ENCODE assay signal across 8 cellular contexts in genomic region chr9:20382460-20383071, GRCh38.
A peak's percentile ranks its signal among the peaks of the same experiment; 100 is the strongest.
DNase-seq lines count a peak whose midpoint lies in the region; ATAC-seq lines count a peak whose summit lies in the region.
"Had no signal": no experiment of that assay in that cellular context is flagged by ENCODE, and none has a peak within 500 bp of the region (broad histone marks: within the 10 kb centered on the region; RNA-seq: fewer than 3 reads in every experiment).

No MANE protein-coding gene starts in this region.

- peak overlapping the region in 1 of 2 donors; percentile 32 for H3K27ac ChIP-seq in mucosa of rectum (ENCODE audit: low read depth in 2 of 2, low read length in 2 of 2)

- no peaks in the 10 kb centered on the region for H3K9me3 Mint-ChIP-seq in activated T-helper 17 cell treated with anti-CD3 and anti-CD28 coated beads, Interleukin-2, amount 50 U/mL, for 72 hours

- no peak overlapping the region for H3K4me3 Mint-ChIP-seq in activated T-helper 17 cell treated with anti-CD3 and anti-CD28 coated beads, Interleukin-2, amount 50 U/mL, for 72 hours

- no peak overlapping the region for H3K27ac Mint-ChIP-seq in activated T-helper 17 cell treated with anti-CD3 and anti-CD28 coated beads, Interleukin-2, amount 50 U/mL, for 72 hours

- H3K27me3 ChIP-seq in mucosa of rectum (ENCODE audit: control insufficient read depth in 2 of 2, insufficient read depth in 2 of 2, low read length in 2 of 2), result no peaks in the 10 kb centered on the region

- peak overlapping the region; percentile 31 to 60 for H3K4me3 ChIP-seq in mucosa of rectum (ENCODE audit: low read length in 2 of 2)

- H3K27me3 Mint-ChIP-seq in activated T-helper 17 cell treated with anti-CD3 and anti-CD28 coated beads, Interleukin-2, amount 50 U/mL, for 72 hours, result no peaks in the 10 kb centered on the region

- H3K4me1 ChIP-seq in mucosa of rectum (ENCODE audit: control insufficient read depth in 2 of 2, insufficient read depth in 2 of 2, low read length in 2 of 2), result peaks cover 8 to 21% of the 10 kb centered on the region in 2 donors

- H3K36me3 Mint-ChIP-seq in activated T-helper 17 cell treated with anti-CD3 and anti-CD28 coated beads, Interleukin-2, amount 50 U/mL, for 72 hours (ENCODE audit: low read depth), result peaks cover 18% of the 10 kb centered on the region

- ATAC-seq in GM18517 (IDR thresholded peaks at IDR 0.05; ENCODE audit: unreplicated experiment), result peak; percentile 58
- no peak for ATAC-seq in activated T-helper 17 cell treated with anti-CD3 and anti-CD28 coated beads, Interleukin-2, amount 50 U/mL, for 72 hours (replicated peaks)

- peaks cover 18% of the 10 kb centered on the region for H3K4me1 Mint-ChIP-seq in activated T-helper 17 cell treated with anti-CD3 and anti-CD28 coated beads, Interleukin-2, amount 50 U/mL, for 72 hours

- H3K9ac ChIP-seq in mucosa of rectum (ENCODE audit: low read depth in 1 of 2, low read length in 2 of 2), result peak overlapping the region in 1 of 2 donors; percentile 36

- H3K36me3 ChIP-seq in mucosa of rectum (ENCODE audit: control insufficient read depth in 2 of 2, insufficient read depth in 2 of 2, low read length in 2 of 2), result no peaks in the 10 kb centered on the region

- H3K9me3 ChIP-seq in mucosa of rectum (ENCODE audit: control insufficient read depth in 2 of 2, low read length in 2 of 2), result no peaks in the 10 kb centered on the region

- DNase-seq in HCEC 1CT (peak; percentile 67), NCI-H748 treated with DMSO at 0.1 percent for 48 hours (lab: John Stamatoyannopoulos, UW) (peak; percentile 77), T1000 (lab: John Stamatoyannopoulos, UW) (no peak), NCI-H446 (lab: John Stamatoyannopoulos, UW) (no peak)
- DNase-seq: mammary epithelial cell had no signal

Comparison
In these comparisons a context has a peak if more than half of its experiments do, and no peak if none do; other contexts are left out.
1. DNase-seq: peak in HCEC 1CT (single experiment) and NCI-H748 treated with DMSO at 0.1 percent for 48 hours (single experiment); none in T1000 (single experiment) and NCI-H446 (0 of 2).